Comparison of ENCODE assay signal across 33 cellular contexts in the genomic region with DNA sequence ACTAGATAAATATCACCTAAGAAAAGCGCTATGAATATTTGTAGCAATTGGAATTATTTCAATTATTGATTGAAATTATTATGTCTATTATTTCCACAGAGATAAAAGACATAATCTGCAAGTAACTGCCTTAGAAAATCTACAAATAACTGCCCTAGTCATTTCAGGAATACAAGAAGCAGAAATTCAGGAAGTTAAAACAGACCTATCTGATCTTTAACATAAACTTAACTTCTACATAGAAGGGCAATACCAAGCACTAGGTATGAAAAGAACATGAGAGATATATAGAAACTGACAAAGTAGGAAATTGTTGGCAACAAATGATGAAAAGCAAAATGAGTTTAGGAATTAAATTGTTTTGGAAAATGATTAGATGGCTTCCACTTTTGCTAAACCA. TPM values are rescaled to one million over a fixed set of nuclear protein-coding genes. Genes with fewer than 3 reads are reported as not detected.
"Had no signal": no experiment of that assay in that cellular context is flagged by ENCODE, and none has a peak within 500 bp of the region (broad histone marks: within the 10 kb centered on the region; RNA-seq: fewer than 3 reads in every experiment).

No MANE protein-coding gene starts in this region.

- H3K27ac Mint-ChIP-seq: dendritic cell treated with granulocyte-macrophage colony-stimulating factor and Interleukin-4, amounts not matched to agents 40 ng/mL and 50 ng/mL, for 4 days; endodermal cell; naive thymus-derived CD8-positive, alpha-beta T cell; nephron progenitor cell; stimulated activated effector memory CD8-positive, alpha-beta T cell treated with anti-CD3 and anti-CD28 coated beads, Interleukin-12 subunit alpha, Interleukin-12 subunit beta, amount 100 ng/mL, for 72 hours; type B pancreatic cell had no signal

- H3K4me3 Mint-ChIP-seq: dendritic cell treated with granulocyte-macrophage colony-stimulating factor and Interleukin-4, amounts not matched to agents 40 ng/mL and 50 ng/mL, for 4 days; endodermal cell; naive thymus-derived CD8-positive, alpha-beta T cell; nephron progenitor cell; stimulated activated effector memory CD8-positive, alpha-beta T cell treated with anti-CD3 and anti-CD28 coated beads, Interleukin-12 subunit alpha, Interleukin-12 subunit beta, amount 100 ng/mL, for 72 hours; type B pancreatic cell had no signal

- H3K4me1 ChIP-seq: colonic mucosa, gastrocnemius medialis, prostate gland, right atrium auricular region, sigmoid colon, testis, tibial artery had no signal

- H3K4me3 ChIP-seq: colonic mucosa, gastrocnemius medialis, prostate gland, right atrium auricular region, sigmoid colon, testis, tibial artery had no signal

- H3K36me3 ChIP-seq: colonic mucosa, gastrocnemius medialis, prostate gland, right atrium auricular region, sigmoid colon, tibial artery had no signal

- DNase-seq: colonic mucosa; effector CD8-positive, alpha-beta T cell; endodermal cell; foreskin fibroblast; gastrocnemius medialis; head of caudate nucleus; kidney; mammary epithelial cell; mesendoderm; midbrain; naive thymus-derived CD8-positive, alpha-beta T cell; nephron progenitor cell; nucleus accumbens; sigmoid colon; stimulated activated CD4-positive, alpha-beta T cell treated with anti-CD3 and anti-CD28 coated beads, Interleukin-2, amount 100 ng/mL, for 24 hours; stimulated activated CD4-positive, alpha-beta T cell treated with anti-CD3 and anti-CD28 coated beads, Interleukin-4, amount 100 ng/mL, for 24 hours; stimulated activated naive CD8-positive, alpha-beta T cell treated with anti-CD3 and anti-CD28 coated beads, Interleukin-15, Interleukin-2, amounts not matched to agents 100 U/mL and 50 U/mL, for 24 hours; substantia nigra; testis; tibial artery had no signal

- ATAC-seq: esophagus mucosa; gastrocnemius medialis; left lobe of liver; naive thymus-derived CD8-positive, alpha-beta T cell; stimulated activated effector memory CD8-positive, alpha-beta T cell treated with anti-CD3 and anti-CD28 coated beads, Interleukin-12 subunit alpha, Interleukin-12 subunit beta, amount 100 ng/mL, for 72 hours; stimulated activated naive CD8-positive, alpha-beta T cell treated with anti-CD3 and anti-CD28 coated beads, Interleukin-15, Interleukin-2, amounts not matched to agents 100 U/mL and 50 U/mL, for 24 hours had no signal

- H3K9me3 ChIP-seq: colonic mucosa, gastrocnemius medialis, prostate gland, right atrium auricular region, sigmoid colon, testis, tibial artery had no signal

- H3K9me3 Mint-ChIP-seq: dendritic cell treated with granulocyte-macrophage colony-stimulating factor and Interleukin-4, amounts not matched to agents 40 ng/mL and 50 ng/mL, for 4 days; naive thymus-derived CD8-positive, alpha-beta T cell; nephron progenitor cell; stimulated activated effector memory CD8-positive, alpha-beta T cell treated with anti-CD3 and anti-CD28 coated beads, Interleukin-12 subunit alpha, Interleukin-12 subunit beta, amount 100 ng/mL, for 72 hours; type B pancreatic cell had no signal

- H3K27ac ChIP-seq: colonic mucosa, epithelial cell of prostate, gastrocnemius medialis, prostate gland, right atrium auricular region, sigmoid colon, testis, tibial artery had no signal

- H3K36me3 Mint-ChIP-seq: naive thymus-derived CD8-positive, alpha-beta T cell; stimulated activated effector memory CD8-positive, alpha-beta T cell treated with anti-CD3 and anti-CD28 coated beads, Interleukin-12 subunit alpha, Interleukin-12 subunit beta, amount 100 ng/mL, for 72 hours; type B pancreatic cell had no signal

- H3K27me3 ChIP-seq: colonic mucosa, gastrocnemius medialis, right atrium auricular region, sigmoid colon, testis, tibial artery had no signal

- H3K4me1 Mint-ChIP-seq: nephron progenitor cell; stimulated activated effector memory CD8-positive, alpha-beta T cell treated with anti-CD3 and anti-CD28 coated beads, Interleukin-12 subunit alpha, Interleukin-12 subunit beta, amount 100 ng/mL, for 72 hours had no signal

RNA-seq across cellular contexts. Expression of a gene that starts 31.8 kb away (rescaled TPM):
- total RNA-seq: glomerular endothelial cell; naive thymus-derived CD8-positive, alpha-beta T cell; osteocyte; skeletal muscle tissue had no signal

RNA-seq across cellular contexts. Expression of a gene that starts 53.4 kb away (rescaled TPM):
- total RNA-seq: endodermal cell; glomerular endothelial cell; kidney; left lobe of liver; lower leg skin; mammary epithelial cell; naive thymus-derived CD8-positive, alpha-beta T cell; osteocyte; sigmoid colon; urinary bladder had no signal
